ENCODE assay signal across 9 cellular contexts in genomic region chr1:212470059-212470458, GRCh38. TPM values are rescaled to one million over a fixed set of nuclear protein-coding genes. Genes with fewer than 3 reads are reported as not detected.
DNase-seq lines count a peak whose midpoint lies in the region; ATAC-seq and TF ChIP-seq lines count a peak whose summit lies in the region.
"Had no signal": no experiment of that assay in that cellular context is flagged by ENCODE, and none has a peak within 500 bp of the region (broad histone marks: within the 10 kb centered on the region; RNA-seq: fewer than 3 reads in every experiment).

No MANE protein-coding gene starts in this region.

- intact Hi-C loops in mammary epithelial cell (cut with micrococcal nuclease) = no loop called here

- in situ Hi-C loops in mammary epithelial cell (cut with MboI; ENCODE audit: low sequenced_read_pairs in 2 of 2) = loop anchor here (10.0 to 25.0 kb wide), 3 partner anchors 155 to 517 kb away; a partner anchor contains a TSS

- 1% methylated on average over 10 of the region's 15 CpGs for WGBS in mammary epithelial cell (ENCODE audit: low coverage, missing lambda C conversion rate)

- H3K36me3 Mint-ChIP-seq in activated T-cell treated with anti-CD3 and anti-CD28 coated beads, Interleukin-2, amount 50 U/mL, for 24 hours (ENCODE audit: low read depth) = no peaks in the 10 kb centered on the region

- H3K27ac ChIP-seq in mammary epithelial cell (ENCODE audit: insufficient read depth, low read depth, low read length) = peak overlapping the region; percentile 70

- H3K4me3 ChIP-seq in mammary epithelial cell (replicated peaks in 1 of 3; ENCODE audit: insufficient read depth in 1 of 3, low read depth in 2 of 3, low read length in 3 of 3) = no peak overlapping the region
- no peak overlapping the region for H3K4me3 ChIP-seq in kidney epithelial cell (ENCODE audit: low read depth, low read length)

- peaks cover 10% of the 10 kb centered on the region for H3K4me1 ChIP-seq in mammary epithelial cell (ENCODE audit: insufficient read depth, low read length)

- TF ChIP-seq CTCF in mammary epithelial cell (conservative IDR thresholded peaks at IDR 0.05 in 1 of 2, IDR thresholded peaks at IDR 0.05 in 1 of 2; ENCODE audit: extremely low read depth in 1 of 2, insufficient read depth in 1 of 2, low read depth in 1 of 2, low read length in 2 of 2) (no peak), kidney epithelial cell (IDR thresholded peaks at IDR 0.05; ENCODE audit: insufficient read depth, low read length, poor library complexity, severe bottlenecking) (no peak)

- H3K27ac Mint-ChIP-seq in activated T-cell treated with anti-CD3 and anti-CD28 coated beads, Interleukin-2, amount 50 U/mL, for 24 hours = no peak overlapping the region

- peak; percentile 86 for DNase-seq in HK-2 (ENCODE audit: unreplicated experiment)
- peak; percentile 97 for DNase-seq in mammary epithelial cell
- DNase-seq in kidney epithelial cell (ENCODE audit: low read depth) = peak; percentile 59
- DNase-seq in stromal cell of bone marrow (ENCODE audit: low read depth) = peak; percentile 100
- DNase-seq in NCI-H1092 treated with DMSO at 0.1 percent for 48 hours (lab: John Stamatoyannopoulos, UW) = no peak
- no peak for DNase-seq in activated T-cell treated with anti-CD3 and anti-CD28 coated beads, Interleukin-2, amount 50 U/mL, for 24 hours
- DNase-seq: glutamatergic neuron had no signal

- H3K4me2 ChIP-seq in mammary epithelial cell (ENCODE audit: insufficient read depth, low read depth, low read length) = peak overlapping the region; percentile 54

- peak overlapping the region; percentile 82 for H2AFZ ChIP-seq in mammary epithelial cell (ENCODE audit: low read depth, low read length)

- BruUV-seq in mammary epithelial cell (replicated peaks; lab: Mats Ljungman, UMichigan) = no TSS peak

- H3K9ac ChIP-seq in mammary epithelial cell (ENCODE audit: insufficient read depth, low read length) = peak overlapping the region; percentile 42

- H3K79me2 ChIP-seq in mammary epithelial cell (ENCODE audit: insufficient read depth, low read length) = no peaks in the 10 kb centered on the region

- no peak overlapping the region for H3K4me3 Mint-ChIP-seq in activated T-cell treated with anti-CD3 and anti-CD28 coated beads, Interleukin-2, amount 50 U/mL, for 24 hours

- dilution Hi-C loops in mammary epithelial cell (cut with HindIII; ENCODE audit: low sequenced_read_pairs) = loop anchor here (25.0 kb wide), 1 partner anchor 517 kb away; no protein-coding TSS in a partner anchor

- H3K9me3 ChIP-seq in mammary epithelial cell (replicated peaks; ENCODE audit: insufficient read depth, low read length) = no peaks in the 10 kb centered on the region

- peaks cover 5% of the 10 kb centered on the region for H3K4me1 Mint-ChIP-seq in activated T-cell treated with anti-CD3 and anti-CD28 coated beads, Interleukin-2, amount 50 U/mL, for 24 hours (ENCODE audit: low read depth)

- ATAC-seq in HG02763 (IDR thresholded peaks at IDR 0.05; ENCODE audit: unreplicated experiment) (no peak), GM21360 (IDR thresholded peaks at IDR 0.05; ENCODE audit: unreplicated experiment) (no peak)

- H3K27me3 Mint-ChIP-seq in activated T-cell treated with anti-CD3 and anti-CD28 coated beads, Interleukin-2, amount 50 U/mL, for 24 hours = no peaks in the 10 kb centered on the region

- CTCF ChIA-PET in mammary epithelial cell (lab: Charles Lee; ENCODE audit: low non-redundant PET) = interaction anchor here (0.5 to 0.6 kb wide), 2 partner anchors 199 to 525 kb away, joined by 3 to 4 read pairs; no protein-coding TSS in a partner anchor

- no peaks in the 10 kb centered on the region for H4K20me1 ChIP-seq in mammary epithelial cell (ENCODE audit: insufficient read depth, low read length)

- H3K36me3 ChIP-seq in mammary epithelial cell (ENCODE audit: insufficient read depth, low read length) = no peaks in the 10 kb centered on the region
- no peaks in the 10 kb centered on the region for H3K36me3 ChIP-seq in kidney epithelial cell (ENCODE audit: control insufficient read depth, insufficient read depth, low read length)

- H3K9me3 Mint-ChIP-seq in activated T-cell treated with anti-CD3 and anti-CD28 coated beads, Interleukin-2, amount 50 U/mL, for 24 hours = no peaks in the 10 kb centered on the region

- no peaks in the 10 kb centered on the region for H3K27me3 ChIP-seq in mammary epithelial cell (ENCODE audit: insufficient read depth, low read length)
- H3K27me3 ChIP-seq in kidney epithelial cell (ENCODE audit: control insufficient read depth, insufficient read depth, low read length) = no peaks in the 10 kb centered on the region

RNA-seq across cellular contexts. Expression of gene NENF, which starts 37.3 kb away (rescaled TPM):
- total RNA-seq in mammary epithelial cell (10 to 100 TPM; 35.5 to 46.2 TPM), kidney epithelial cell (35.8 and 36.0 TPM in 2 replicates)
- 37.5 TPM for polyA plus RNA-seq in mammary epithelial cell
- 8.3 TPM for polyA minus RNA-seq in mammary epithelial cell

RNA-seq across cellular contexts. Expression of gene PACC1, which starts 55.4 kb away (rescaled TPM):
- total RNA-seq in mammary epithelial cell (10 to 100 TPM; 10.2 to 10.7 TPM), kidney epithelial cell (41.3 and 43.2 TPM in 2 replicates)
- polyA plus RNA-seq in mammary epithelial cell = 9.8 TPM
- polyA minus RNA-seq in mammary epithelial cell = 8.5 TPM

Comparison
In these comparisons a context has a peak if more than half of its experiments do, and no peak if none do; other contexts are left out.
1. DNase-seq: peak in HK-2 (single experiment), mammary epithelial cell (single experiment), kidney epithelial cell (single experiment) and stromal cell of bone marrow (single experiment); none in NCI-H1092 treated with DMSO at 0.1 percent for 48 hours (single experiment) and activated T-cell treated with anti-CD3 and anti-CD28 coated beads, Interleukin-2, amount 50 U/mL, for 24 hours (single experiment).